8 cellular contexts compared by ENCODE assay signal in the genomic region with DNA sequence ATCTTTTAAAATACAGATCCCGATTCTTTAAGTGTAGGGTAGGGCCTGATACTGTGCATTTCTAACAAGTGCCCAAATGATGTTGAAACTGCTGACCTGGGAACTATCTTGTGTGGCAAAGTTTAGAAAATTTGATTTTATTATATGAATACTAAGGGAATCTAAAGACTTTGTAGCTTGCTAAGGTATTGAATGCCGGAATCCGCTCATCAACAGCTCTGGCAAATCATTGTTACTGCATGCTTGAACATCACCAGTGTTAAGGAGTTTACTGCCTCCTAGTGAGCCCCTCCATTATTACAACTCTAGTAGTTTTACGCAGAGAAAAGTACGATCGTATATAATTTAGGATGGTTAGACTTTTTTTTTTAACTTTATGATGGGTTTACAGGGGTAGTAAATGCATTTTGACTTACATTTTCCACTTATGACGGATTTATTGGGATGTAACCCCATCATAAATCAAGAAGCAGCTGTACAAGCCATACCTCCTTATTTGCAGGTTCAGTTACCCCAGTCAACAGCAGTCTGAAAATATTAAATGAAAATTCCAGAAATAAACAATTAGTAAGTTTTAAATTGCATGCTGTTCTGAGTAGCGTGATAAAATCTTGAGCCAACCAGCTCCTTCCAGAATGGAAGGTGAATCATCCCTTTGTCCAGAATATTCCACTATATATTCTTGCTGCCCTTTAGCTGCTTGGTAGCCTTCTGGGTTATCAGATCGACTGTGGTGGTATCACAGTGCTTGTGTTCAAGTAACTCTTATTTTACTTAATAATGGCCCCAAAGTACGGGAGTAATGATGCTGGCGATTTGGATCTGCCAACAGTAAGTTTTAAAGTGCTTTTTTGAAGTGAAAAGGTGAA. TPM values are rescaled to one million over a fixed set of nuclear protein-coding genes. Genes with fewer than 3 reads are reported as not detected.
A peak's percentile ranks its signal among the peaks of the same experiment; 100 is the strongest.
DNase-seq lines count a peak whose midpoint lies in the region; ATAC-seq and TF ChIP-seq lines count a peak whose summit lies in the region.

No MANE protein-coding gene starts in this region.

- H4K20me1 ChIP-seq in hepatocyte (ENCODE audit: insufficient read depth, poor library complexity, severe bottlenecking): no peaks in the 10 kb centered on the region

- no peak overlapping the region for H3K27ac ChIP-seq in hepatocyte

- H3K9me3 ChIP-seq in MG63 (no peaks in the 10 kb centered on the region), hepatocyte (ENCODE audit: low read depth) (no peaks in the 10 kb centered on the region)

- H3K27me3 ChIP-seq in MG63 (no peaks in the 10 kb centered on the region), hepatocyte (no peaks in the 10 kb centered on the region)

- H3K4me3 ChIP-seq in MG63 (peak overlapping the region; percentile 89), astrocyte of the spinal cord (ENCODE audit: low read depth, low read length) (peak overlapping the region; percentile 95), hepatocyte (no peak overlapping the region), retinal pigment epithelial cell (ENCODE audit: low read length) (peak overlapping the region; percentile 94)

- H3K9me2 ChIP-seq in hepatocyte (replicated peaks; ENCODE audit: insufficient read depth): no peaks in the 10 kb centered on the region

- WGBS in hepatocyte (ENCODE audit: low lambda C conversion rate, missing lambda C conversion rate): 85% methylated on average over 11 of the region's 11 CpGs

- DNase-seq in Right ventricle myocardium inferior (ENCODE audit: missing footprints) (no peak), cardiac septum (ENCODE audit: low spot score) (no peak), MG63 (peak; percentile 32), RPMI8226 (peak; percentile 76), astrocyte of the spinal cord (ENCODE audit: low read depth, low spot score) (peak; percentile 83), hepatocyte (ENCODE audit: low spot score) (no peak), retinal pigment epithelial cell (ENCODE audit: low read depth) (peak; percentile 51)

- ATAC-seq in Right ventricle myocardium inferior (peak; percentile 72), HG02588 (IDR thresholded peaks at IDR 0.05; ENCODE audit: unreplicated experiment) (peak; percentile 52)

- H2AFZ ChIP-seq in hepatocyte: no peak overlapping the region

- H3K36me3 ChIP-seq in MG63: peaks cover 33% of the 10 kb centered on the region
- H3K36me3 ChIP-seq in hepatocyte (replicated peaks; ENCODE audit: insufficient read depth, low read depth): no peaks in the 10 kb centered on the region

- H3K79me2 ChIP-seq in hepatocyte: no peaks in the 10 kb centered on the region

- H3K4me2 ChIP-seq in hepatocyte: no peak overlapping the region

- H3K4me1 ChIP-seq in hepatocyte (ENCODE audit: insufficient read depth): peaks cover 14% of the 10 kb centered on the region

- in situ Hi-C loops in astrocyte of the spinal cord (cut with HindIII; ENCODE audit: low sequenced_read_pairs): no loop called here

- intact Hi-C loops in Right ventricle myocardium inferior (cut with DNase I): loop anchor here (5.0 kb wide), 1 partner anchor 347 kb away; no protein-coding TSS in a partner anchor
- intact Hi-C loops in cardiac septum (cut with DNase I): no loop called here

- TF ChIP-seq CTCF in astrocyte of the spinal cord (IDR thresholded peaks at IDR 0.05; ENCODE audit: low read depth, low read length) (peak; percentile 77), hepatocyte (IDR thresholded peaks at IDR 0.05; ENCODE audit: poor library complexity) (peak; percentile 45), retinal pigment epithelial cell (conservative IDR thresholded peaks at IDR 0.05; ENCODE audit: low read depth, low read length) (peak; percentile 78)

RNA-seq across cellular contexts. Expression of a gene that starts 0.9 kb away (rescaled TPM):
- total RNA-seq in Right ventricle myocardium inferior (19.9 TPM), cardiac septum (24.4 TPM), hepatocyte (0.04 and 0.33 TPM in 2 replicates)
- 4.0 and 12.2 TPM in 2 replicates for total RNA-seq in MG63 (2014; rRNA removed; shearing (Covaris generic); ENCODE audit: low replicate concordance)
- 0.42 TPM in 1 of 2 replicates, not detected in the other for polyA plus RNA-seq in hepatocyte

RNA-seq across cellular contexts. Expression of a gene that starts 1.0 kb away (rescaled TPM):
- total RNA-seq in Right ventricle myocardium inferior (39.9 TPM), cardiac septum (31.0 TPM), hepatocyte (3.4 and 3.5 TPM in 2 replicates)
- total RNA-seq in MG63 (2014; rRNA removed; shearing (Covaris generic); ENCODE audit: low replicate concordance): 35.8 and 55.8 TPM in 2 replicates
- 1.8 and 3.8 TPM in 2 replicates for polyA plus RNA-seq in hepatocyte

Comparison
In these comparisons a context has a peak if more than half of its experiments do, and no peak if none do; other contexts are left out.
1. DNase-seq: peak in MG63 (single experiment), RPMI8226 (single experiment), astrocyte of the spinal cord (single experiment) and retinal pigment epithelial cell (single experiment); none in Right ventricle myocardium inferior (single experiment), cardiac septum (single experiment) and hepatocyte (single experiment).
2. Peak in every context shown above with its lines, with median percentiles within 50 percentile points of each other: CTCF ChIP-seq.